11 cellular contexts compared by ENCODE assay signal in the genomic region with DNA sequence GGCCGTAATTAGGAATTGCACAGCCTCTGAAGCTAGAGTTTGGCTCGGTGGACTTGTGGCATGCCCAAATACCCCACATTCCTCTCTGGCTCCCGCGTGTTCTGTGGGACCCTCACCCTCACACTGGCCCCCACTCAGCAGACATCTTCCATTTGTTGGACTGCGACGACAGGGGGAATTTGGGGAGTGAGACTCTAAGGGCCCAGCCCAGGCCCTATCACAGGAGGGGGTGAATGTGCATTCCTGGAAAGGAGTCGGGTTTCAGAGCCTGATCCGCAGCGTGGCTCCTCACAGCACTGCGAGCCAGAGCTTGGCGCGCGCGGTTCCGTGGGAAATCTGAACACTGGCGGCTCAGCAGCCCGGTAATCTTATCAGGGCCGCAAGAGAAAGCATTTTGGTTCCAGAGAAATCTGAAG. TPM values are rescaled to one million over a fixed set of nuclear protein-coding genes. Genes with fewer than 3 reads are reported as not detected.
DNase-seq lines count a peak whose midpoint lies in the region; ATAC-seq, FAIRE-seq and TF ChIP-seq lines count a peak whose summit lies in the region.
"Had no signal": no experiment of that assay in that cellular context is flagged by ENCODE, and none has a peak within 500 bp of the region (broad histone marks: within the 10 kb centered on the region; RNA-seq: fewer than 3 reads in every experiment).

No MANE protein-coding gene starts in this region.

- H3K9me3 ChIP-seq in HUES48 (ENCODE audit: control insufficient read depth, insufficient read depth, low read length), result no peaks in the 10 kb centered on the region
- no peaks in the 10 kb centered on the region for H3K9me3 ChIP-seq in T-helper 17 cell (ENCODE audit: control insufficient read depth, low read length, poor library complexity, severe bottlenecking)
- no peaks in the 10 kb centered on the region for H3K9me3 ChIP-seq in right cardiac atrium (ENCODE audit: control insufficient read depth, low read length)
- H3K9me3 ChIP-seq: Peyer's patch had no signal

- TF ChIP-seq POLR2A in GM12891 (IDR thresholded peaks at IDR 0.05; ENCODE audit: low read depth, low read length), result no peak

- FAIRE-seq in GM12891 (lab: Jason Lieb, UNC), result no peak

- 22% methylated on average over 18 of the region's 18 CpGs for WGBS in right cardiac atrium

- H3K4me3 Mint-ChIP-seq in T-helper 17 cell, result peak overlapping the region; percentile 5

- H3K36me3 ChIP-seq in HUES48 (ENCODE audit: control insufficient read depth, insufficient read depth, low read length), result no peaks in the 10 kb centered on the region
- H3K36me3 ChIP-seq: Peyer's patch had no signal

- peaks cover 26% of the 10 kb centered on the region for H3K4me1 ChIP-seq in HUES48 (ENCODE audit: control insufficient read depth, insufficient read depth, low read length)
- peaks cover 24% of the 10 kb centered on the region for H3K4me1 ChIP-seq in right cardiac atrium (ENCODE audit: control insufficient read depth, insufficient read depth, low read length)

- intact Hi-C loops in right cardiac atrium (cut with DNase I), result loop anchor here in 2 of 4 donors (10.0 kb wide), 1 partner anchor 50 kb away; no protein-coding TSS in a partner anchor

- no peaks in the 10 kb centered on the region for H3K27me3 Mint-ChIP-seq in T-helper 17 cell

- H3K4me3 ChIP-seq in HUES48 (ENCODE audit: low read depth, low read length) (peak overlapping the region; percentile 42), right cardiac atrium (ENCODE audit: low read length) (no peak overlapping the region), retinal pigment epithelial cell (ENCODE audit: low read length) (no peak overlapping the region)
- H3K4me3 ChIP-seq: Peyer's patch had no signal

- H3K27ac Mint-ChIP-seq in T-helper 17 cell, result peak overlapping the region; percentile 98

- no peak for ATAC-seq in T-helper 17 cell
- ATAC-seq in right cardiac atrium, result peak; percentile 87 to 90
- no peak for ATAC-seq in GM21619 (IDR thresholded peaks at IDR 0.05; ENCODE audit: unreplicated experiment)
- ATAC-seq in GM21515 (IDR thresholded peaks at IDR 0.05; ENCODE audit: unreplicated experiment), result no peak

- no peak overlapping the region for H3K9ac ChIP-seq in HUES48 (ENCODE audit: low read depth, low read length)

- no peak for DNase-seq in T-helper 17 cell
- peak; percentile 64 to 93 (median 91) for DNase-seq in right cardiac atrium
- peak; percentile 7 for DNase-seq in retinal pigment epithelial cell (ENCODE audit: low read depth)
- no peak for DNase-seq in GM12891 (ENCODE audit: insufficient read length, low spot score)
- DNase-seq in HuH-7 (ENCODE audit: low spot score), result no peak
- DNase-seq: erythroblast, HCEC 1CT had no signal

- H3K27ac ChIP-seq in HUES48 (ENCODE audit: low read depth, low read length) (no peak overlapping the region), right cardiac atrium (ENCODE audit: low read length) (peak overlapping the region; percentile 95)

- H3K27me3 ChIP-seq in HUES48 (ENCODE audit: control insufficient read depth, insufficient read depth, low read length), result peaks cover 64% of the 10 kb centered on the region
- H3K27me3 ChIP-seq in right cardiac atrium (ENCODE audit: control insufficient read depth, insufficient read depth), result no peaks in the 10 kb centered on the region
- H3K27me3 ChIP-seq: Peyer's patch had no signal

- H3K36me3 Mint-ChIP-seq in T-helper 17 cell (ENCODE audit: low read depth), result peaks cover 8% of the 10 kb centered on the region

- no peak for TF ChIP-seq CTCF in retinal pigment epithelial cell (conservative IDR thresholded peaks at IDR 0.05; ENCODE audit: low read depth, low read length)

- peaks cover 59% of the 10 kb centered on the region for H3K4me1 Mint-ChIP-seq in T-helper 17 cell

TF ChIP-seq in GM12891, 5 proteins besides CTCF, POLR2A, EP300 and RAD21:
- TF ChIP-seq SPI1 (IDR thresholded peaks at IDR 0.05; ENCODE audit: low read depth, low read length) (no peak), TAF1 (IDR thresholded peaks at IDR 0.05; ENCODE audit: low read depth, low read length) (no peak), POLR2AphosphoS5 (IDR thresholded peaks at IDR 0.05; ENCODE audit: low read depth, low read length) (no peak), POU2F2 (IDR thresholded peaks at IDR 0.05; ENCODE audit: low read depth, low read length) (no peak), PAX5 (IDR thresholded peaks at IDR 0.05; ENCODE audit: insufficient read depth, low read length, severe bottlenecking) (no peak)

RNA-seq across cellular contexts. Expression of gene RCSD1, which starts 5.2 kb away (rescaled TPM):
- total RNA-seq in T-helper 17 cell (100 to 1,000 TPM in 1 of 2 donors, 10 to 100 TPM in 1; 88.0 to 101 TPM), right cardiac atrium (10 to 100 TPM; 53.4 to 61.5 (median 58.2) TPM)
- polyA plus RNA-seq in right cardiac atrium, result 27.1 TPM
- polyA plus RNA-seq in GM12891 (2012; ENCODE audit: low read depth, missing spikeins), result 60.0 TPM

Comparison
In these comparisons a context has a peak if more than half of its experiments do, and no peak if none do; other contexts are left out.
1. ATAC-seq: peak in right cardiac atrium (2 of 2); none in T-helper 17 cell (single experiment), GM21619 (single experiment) and GM21515 (single experiment).
2. DNase-seq: peak in right cardiac atrium (3 of 3) and retinal pigment epithelial cell (single experiment); none in T-helper 17 cell (0 of 3), GM12891 (single experiment) and HuH-7 (single experiment).